8 cellular contexts compared by ENCODE assay signal in genomic region chr15:62119224-62119925, GRCh38. TPM values are rescaled to one million over a fixed set of nuclear protein-coding genes. Genes with fewer than 3 reads are reported as not detected.
DNase-seq lines count a peak whose midpoint lies in the region; ATAC-seq and TF ChIP-seq lines count a peak whose summit lies in the region.

No MANE protein-coding gene starts in this region.

- no peak for TF ChIP-seq CTCF in CD4-positive, alpha-beta T cell (IDR thresholded peaks at IDR 0.05)
- TF ChIP-seq CTCF in left ventricle myocardium inferior (IDR thresholded peaks at IDR 0.05; ENCODE audit: borderline replicate concordance): no peak

- no peaks in the 10 kb centered on the region for H3K36me3 ChIP-seq in Karpas-422 (ENCODE audit: insufficient read depth, low read length)
- no peaks in the 10 kb centered on the region for H3K36me3 ChIP-seq in left ventricle myocardium inferior

- peak; percentile 71 for ATAC-seq in CD4-positive, alpha-beta T cell (ENCODE audit: poor library complexity)
- no peak for ATAC-seq in GM18861 (IDR thresholded peaks at IDR 0.05; ENCODE audit: unreplicated experiment)
- no peak for ATAC-seq in GM19035 (IDR thresholded peaks at IDR 0.05; ENCODE audit: unreplicated experiment)
- ATAC-seq in GM19463 (IDR thresholded peaks at IDR 0.05; ENCODE audit: unreplicated experiment): no peak

- no peaks in the 10 kb centered on the region for H3K9me3 Mint-ChIP-seq in CD4-positive, alpha-beta T cell
- no peaks in the 10 kb centered on the region for H3K9me3 Mint-ChIP-seq in activated naive CD4-positive, alpha-beta T cell treated with anti-CD3 and anti-CD28 coated beads, Interleukin-2, amount 50 U/mL, for 24 hours

- peak overlapping the region; percentile 3 for H3K4me2 ChIP-seq in Karpas-422 (ENCODE audit: low read depth, low read length, poor library complexity, severe bottlenecking)

- no peaks in the 10 kb centered on the region for H3K79me2 ChIP-seq in Karpas-422 (ENCODE audit: low read length)

- H3K27ac Mint-ChIP-seq in CD4-positive, alpha-beta T cell: peak overlapping the region; percentile 54
- peak overlapping the region; percentile 78 for H3K27ac Mint-ChIP-seq in activated naive CD4-positive, alpha-beta T cell treated with anti-CD3 and anti-CD28 coated beads, Interleukin-2, amount 50 U/mL, for 24 hours

- no peaks in the 10 kb centered on the region for H4K20me1 ChIP-seq in Karpas-422 (ENCODE audit: insufficient read depth, low read depth, low read length)

- H3K27ac ChIP-seq in CD4-positive, alpha-beta T cell (ENCODE audit: low read depth, low read length): no peak overlapping the region
- H3K27ac ChIP-seq in Karpas-422 (ENCODE audit: low read length) (no peak overlapping the region), left ventricle myocardium inferior (replicated peaks) (peak overlapping the region; percentile 76)

- H3K36me3 Mint-ChIP-seq in CD4-positive, alpha-beta T cell (ENCODE audit: low read depth): no peaks in the 10 kb centered on the region
- no peaks in the 10 kb centered on the region for H3K36me3 Mint-ChIP-seq in activated naive CD4-positive, alpha-beta T cell treated with anti-CD3 and anti-CD28 coated beads, Interleukin-2, amount 50 U/mL, for 24 hours

- no peaks in the 10 kb centered on the region for H3K9me3 ChIP-seq in CD4-positive, alpha-beta T cell (ENCODE audit: control insufficient read depth, low read length)
- H3K9me3 ChIP-seq in Karpas-422 (ENCODE audit: low read length): no peaks in the 10 kb centered on the region
- no peaks in the 10 kb centered on the region for H3K9me3 ChIP-seq in left ventricle myocardium inferior (replicated peaks)

- H3K4me3 ChIP-seq in Karpas-422 (ENCODE audit: low read length) (no peak overlapping the region), left ventricle myocardium inferior (peak overlapping the region; percentile 44)

- H3K27me3 ChIP-seq in CD4-positive, alpha-beta T cell (ENCODE audit: control insufficient read depth, insufficient read depth, low read length): no peaks in the 10 kb centered on the region
- H3K27me3 ChIP-seq in Karpas-422 (ENCODE audit: low read length): no peaks in the 10 kb centered on the region
- H3K27me3 ChIP-seq in left ventricle myocardium inferior (ENCODE audit: low read depth): no peaks in the 10 kb centered on the region

- H3K27me3 Mint-ChIP-seq in CD4-positive, alpha-beta T cell: no peaks in the 10 kb centered on the region
- H3K27me3 Mint-ChIP-seq in activated naive CD4-positive, alpha-beta T cell treated with anti-CD3 and anti-CD28 coated beads, Interleukin-2, amount 50 U/mL, for 24 hours: peaks cover 5% of the 10 kb centered on the region

- H2AFZ ChIP-seq in Karpas-422 (ENCODE audit: low read length): peak overlapping the region; percentile 86; the same call in 1 of the 2 replicates

- H3K4me3 Mint-ChIP-seq in CD4-positive, alpha-beta T cell: peak overlapping the region; percentile 9
- H3K4me3 Mint-ChIP-seq in activated naive CD4-positive, alpha-beta T cell treated with anti-CD3 and anti-CD28 coated beads, Interleukin-2, amount 50 U/mL, for 24 hours: no peak overlapping the region

- peak in 1 of 10 experiments; percentile 4 for DNase-seq in CD4-positive, alpha-beta T cell
- no peak for DNase-seq in Karpas-422
- no peak for DNase-seq in left ventricle myocardium inferior
- peak; percentile 8 to 15 for DNase-seq in stimulated activated CD4-positive, alpha-beta T cell treated with anti-CD3 and anti-CD28 coated beads, Interleukin-2, amount 100 ng/mL, for 48 hours

- POLR2A ChIA-PET in CD4-positive, alpha-beta T cell (lab: Charles Lee): interaction anchor here (0.8 to 1.5 kb wide), 2 partner anchors 10 to 60 kb away, joined by 3 to 4 read pairs; no protein-coding TSS in a partner anchor

- CTCF ChIA-PET in CD4-positive, alpha-beta T cell (lab: Charles Lee): no interaction called here

- H3K9me2 ChIP-seq in Karpas-422 (replicated peaks; ENCODE audit: insufficient read depth, low read length): no peaks in the 10 kb centered on the region

- H3K4me1 ChIP-seq in Karpas-422 (ENCODE audit: low read length) (0 out of 2 replicates have a peak, but pooled peaks cover 8% of the 10 kb centered on the region), left ventricle myocardium inferior (peaks cover 12% of the 10 kb centered on the region)

- H3K9ac ChIP-seq in Karpas-422 (ENCODE audit: low read length): no peak overlapping the region

- peaks cover 52% of the 10 kb centered on the region for H3K4me1 Mint-ChIP-seq in CD4-positive, alpha-beta T cell (ENCODE audit: low read depth)
- peaks cover 31% of the 10 kb centered on the region for H3K4me1 Mint-ChIP-seq in activated naive CD4-positive, alpha-beta T cell treated with anti-CD3 and anti-CD28 coated beads, Interleukin-2, amount 50 U/mL, for 24 hours

- intact Hi-C loops in CD4-positive, alpha-beta T cell (cut with DNase I, micrococcal nuclease): no loop called here
- intact Hi-C loops in left ventricle myocardium inferior (cut with micrococcal nuclease): no loop called here

RNA-seq across cellular contexts. Expression of gene C2CD4B, which starts 45.7 kb away (rescaled TPM):
- total RNA-seq in CD4-positive, alpha-beta T cell: under 1 TPM; 0.16 to 0.20 TPM
- not detected in 2 replicates for total RNA-seq in Karpas-422 (2014; rRNA removed; shearing (Covaris generic); ENCODE audit: low replicate concordance)
- 1.9 TPM for total RNA-seq in left ventricle myocardium inferior

RNA-seq across cellular contexts. Expression of gene C2CD4A, which starts 52.6 kb away (rescaled TPM):
- total RNA-seq in CD4-positive, alpha-beta T cell: under 1 TPM; 0.19 to 0.34 TPM
- total RNA-seq in Karpas-422 (2014; rRNA removed; shearing (Covaris generic); ENCODE audit: low replicate concordance): not detected in 2 replicates
- total RNA-seq in left ventricle myocardium inferior: not detected

RNA-seq across cellular contexts. Expression of gene VPS13C, which starts 59.1 kb away (rescaled TPM):
- 10 to 100 TPM; 69.7 to 73.2 TPM for total RNA-seq in CD4-positive, alpha-beta T cell
- 70.9 and 180 TPM in 2 replicates for total RNA-seq in Karpas-422 (2014; rRNA removed; shearing (Covaris generic); ENCODE audit: low replicate concordance)
- 32.9 TPM for total RNA-seq in left ventricle myocardium inferior

Comparison
In these comparisons a context has a peak if more than half of its experiments do, and no peak if none do; other contexts are left out.
1. DNase-seq: peak in stimulated activated CD4-positive, alpha-beta T cell treated with anti-CD3 and anti-CD28 coated beads, Interleukin-2, amount 100 ng/mL, for 48 hours (2 of 2); none in Karpas-422 (single experiment) and left ventricle myocardium inferior (single experiment).